Comparison of ENCODE assay signal across 8 cellular contexts in the genomic region with DNA sequence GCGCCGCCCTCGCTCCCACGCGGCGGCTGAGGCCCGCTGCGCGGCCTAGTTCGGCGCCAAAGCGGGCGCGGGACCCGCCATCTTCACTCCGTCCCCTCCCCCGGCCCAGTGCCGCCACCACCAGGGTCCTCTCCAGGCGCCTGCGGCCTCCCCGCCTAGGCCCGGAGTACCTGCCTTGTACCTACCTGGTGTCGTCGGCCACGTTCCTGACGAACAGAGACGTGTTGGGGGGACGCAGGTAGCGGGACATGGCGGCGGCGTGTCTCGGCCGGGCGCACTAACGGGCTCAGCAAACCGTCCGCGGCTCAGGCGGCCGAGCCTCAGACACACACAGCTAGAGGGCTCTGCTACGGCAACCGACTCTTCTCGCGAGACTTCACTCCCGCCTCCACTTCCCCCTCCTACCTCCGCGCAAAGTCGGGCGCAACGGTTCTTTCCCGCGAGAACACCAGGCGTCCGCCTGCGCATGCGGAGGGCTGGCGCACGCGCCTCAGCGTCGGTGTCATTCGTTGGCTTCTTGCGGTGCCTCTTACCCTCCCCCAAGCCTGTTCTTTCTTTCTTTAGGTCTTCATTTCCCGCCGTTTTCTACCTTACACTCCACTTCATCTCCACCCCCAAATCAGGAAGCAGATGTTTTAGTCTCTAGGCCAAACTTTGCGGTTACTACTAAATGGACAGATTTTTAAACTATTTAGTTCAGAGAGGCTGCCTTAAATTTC. TPM values are rescaled to one million over a fixed set of nuclear protein-coding genes. Genes with fewer than 3 reads are reported as not detected.
DNase-seq lines count a peak whose midpoint lies in the region; ATAC-seq, FAIRE-seq and TF ChIP-seq lines count a peak whose summit lies in the region.

A gene (minus strand): TSS at position 322 of the 719 bp plus-strand sequence. CDS start 72 bp downstream, at position 250.

- TF ChIP-seq EP300 in H1 (IDR thresholded peaks at IDR 0.05; ENCODE audit: borderline replicate concordance in 1 of 2, low read depth in 2 of 2, low read length in 2 of 2), result no peak

- H3K14ac ChIP-seq in H1 (ENCODE audit: insufficient read length) (no peak within 1 kb of the TSS), mesenchymal stem cell (ENCODE audit: low read length in 2 of 2) (peak within 1 kb of the TSS in 1 of 2 experiments; percentile 100)

- TF ChIP-seq POLR2A in H1 (IDR thresholded peaks at IDR 0.05; ENCODE audit: control extremely low read depth in 1 of 2, low read depth in 2 of 2, low read length in 2 of 2), result peak; percentile 98 to 99

- peak within 1 kb of the TSS; percentile 67; the same call in 1 of the 2 replicates for H2BK20ac ChIP-seq in H1 (ENCODE audit: low read length)

- H3K4me3 ChIP-seq in H1 (ENCODE audit: extremely low read depth in 1 of 4, insufficient read depth in 2 of 4, low read depth in 3 of 4, low read length in 4 of 4) (peak within 1 kb of the TSS; percentile 68 to 95 (median 90)), mesenchymal stem cell (ENCODE audit: insufficient read depth in 1 of 2, low read depth in 1 of 2, low read length in 2 of 2) (peak within 1 kb of the TSS; percentile 89 to 99)

- H2BK120ac ChIP-seq in H1 (replicated peaks; ENCODE audit: low read depth, low read length) (peak within 1 kb of the TSS; percentile 60), mesenchymal stem cell (ENCODE audit: low read depth, low read length) (peak within 1 kb of the TSS; percentile 39)

- no peak within 1 kb of the TSS for H2AFZ ChIP-seq in H1 (ENCODE audit: low read length)
- peak within 1 kb of the TSS; percentile 83 for H2AFZ ChIP-seq in mesenchymal stem cell (ENCODE audit: low read depth, low read length)

- CTCF ChIA-PET in H1 (lab: Charles Lee; ENCODE audit: partially characterized antibody), result interaction anchor here (0.6 to 1.6 kb wide), 5 partner anchors 24 to 1377 kb away, joined by 3 to 7 read pairs (median 4); no protein-coding TSS in a partner anchor

- H2AK5ac ChIP-seq in H1 (ENCODE audit: low read depth, low read length) (peak within 1 kb of the TSS; percentile 100), mesenchymal stem cell (ENCODE audit: low read length, severe bottlenecking) (peak within 1 kb of the TSS; percentile 91)

- H3K27ac ChIP-seq in H1 (ENCODE audit: low read depth, low read length) (peak within 1 kb of the TSS; percentile 99), mesenchymal stem cell (ENCODE audit: low read length, poor library complexity, severe bottlenecking) (peak within 1 kb of the TSS; percentile 92)

- H3K79me2 ChIP-seq in H1 (ENCODE audit: control insufficient read depth in 1 of 2, insufficient read depth in 2 of 2, low read length in 2 of 2), result peaks cover 48 to 49% of the 10 kb centered on the region in 2 experiments

- DNase-seq in Caki2 (ENCODE audit: low read depth) (peak; percentile 99), HUDEP-2 (lab: John Stamatoyannopoulos, UW; ENCODE audit: unreplicated experiment in 76 of 76) (peak in 75 of 76 experiments; percentile 38 to 99 (median 96)), NOMO-1 treated with dmso at 0.1 percent for 144 hours (lab: John Stamatoyannopoulos, UW; ENCODE audit: unreplicated experiment) (peak; percentile 99), H1 (ENCODE audit: low read depth in 1 of 2, low spot score in 2 of 2) (peak; percentile 93 to 99), mesenchymal stem cell (peak; percentile 99)
- peak; percentile 90 to 95 (median 93) for DNase-seq in activated CD8-positive, alpha-beta memory T cell treated with anti-CD3 and anti-CD28 coated beads for 48 hours (ENCODE audit: low read depth in 2 of 3, low spot score in 2 of 3)
- DNase-seq in stimulated activated CD8-positive, alpha-beta memory T cell treated with anti-CD3 and anti-CD28 coated beads, Interleukin-12 subunit alpha, Interleukin-12 subunit beta, amount 100 ng/mL, for 4 hours (ENCODE audit: low read depth), result peak; percentile 97

- FAIRE-seq in H1 (lab: Jason Lieb, UNC), result peak; percentile 50

- POLR2A ChIA-PET in H1 (lab: Charles Lee; ENCODE audit: partially characterized antibody), result interaction anchor here (0.7 to 12.7 kb wide), 33 partner anchors 8 to 237 kb away, joined by 3 to 267 read pairs (median 4); a partner anchor contains a TSS

- H3K56ac ChIP-seq in H1 (replicated peaks; ENCODE audit: insufficient read length, low read depth, low read length), result peak within 1 kb of the TSS; percentile 98

- H2BK12ac ChIP-seq in H1 (ENCODE audit: low read depth, low read length) (peak within 1 kb of the TSS; percentile 100; the same call in 1 of the 2 replicates), mesenchymal stem cell (ENCODE audit: low read length in 2 of 2) (peak within 1 kb of the TSS; percentile 75 to 83)

- peaks cover 4 to 10% (median 6%) of the 10 kb centered on the region in 4 experiments for H3K4me1 ChIP-seq in H1 (replicated peaks in 1 of 4; ENCODE audit: control insufficient read depth in 3 of 4, insufficient read depth in 4 of 4, low read length in 3 of 4)
- H3K4me1 ChIP-seq in mesenchymal stem cell (ENCODE audit: control insufficient read depth, insufficient read depth, low read depth, low read length), result peaks cover 9% of the 10 kb centered on the region

- H2BK5ac ChIP-seq in H1 (ENCODE audit: low read depth, low read length) (peak within 1 kb of the TSS; percentile 99), mesenchymal stem cell (ENCODE audit: low read depth, low read length, poor library complexity, severe bottlenecking) (peak within 1 kb of the TSS; percentile 83)

- H3K4ac ChIP-seq in H1 (replicated peaks; ENCODE audit: insufficient read length, low read depth, low read length) (peak within 1 kb of the TSS; percentile 99), mesenchymal stem cell (ENCODE audit: low read depth in 1 of 2, low read length in 2 of 2) (peak within 1 kb of the TSS; percentile 98 to 100)

- WGBS in H1 (ENCODE audit: extremely low coverage in 1 of 2, insufficient coverage in 1 of 2, insufficient read length in 1 of 2, insufficient replicate concordance in 2 of 2, low coverage in 1 of 2, low lambda C conversion rate in 2 of 2, missing lambda C conversion rate in 1 of 2), 2 experiments, result 1% methylated on average over 43 of the region's 67 CpGs; no CpG with 5 or more reads in 1 of the 2 experiments
- WGBS in mesenchymal stem cell, result under 1% methylated on average over 61 of the region's 67 CpGs

- H4K8ac ChIP-seq in H1 (ENCODE audit: extremely low read depth, insufficient read depth, low read length), result peak within 1 kb of the TSS; percentile 100
- peak within 1 kb of the TSS; percentile 95 for H4K8ac ChIP-seq in mesenchymal stem cell (ENCODE audit: low read length)

- H3K23ac ChIP-seq in H1 (ENCODE audit: insufficient read length) (no peak within 1 kb of the TSS), mesenchymal stem cell (ENCODE audit: low read length in 2 of 2) (peak within 1 kb of the TSS in 1 of 2 experiments; percentile 98)

- H4K5ac ChIP-seq in H1 (ENCODE audit: insufficient read length, low read depth, low read length), result peak within 1 kb of the TSS; percentile 100

- H3K23me2 ChIP-seq in H1 (ENCODE audit: low read depth, low read length), result peaks cover 4% of the 10 kb centered on the region

- H3K27me3 ChIP-seq in H1 (replicated peaks in 1 of 4; ENCODE audit: control insufficient read depth in 3 of 4, extremely low read depth in 1 of 4, insufficient read depth in 3 of 4, low read length in 3 of 4), result no peaks in the 10 kb centered on the region
- no peaks in the 10 kb centered on the region for H3K27me3 ChIP-seq in mesenchymal stem cell (ENCODE audit: control insufficient read depth in 1 of 2, insufficient read depth in 1 of 2, low read length in 2 of 2)

- H3K9me3 ChIP-seq in H1 (ENCODE audit: insufficient read depth in 2 of 2, low read depth in 1 of 2, low read length in 1 of 2), result no peaks in the 10 kb centered on the region
- H3K9me3 ChIP-seq in mesenchymal stem cell (ENCODE audit: control insufficient read depth, low read length), result no peaks in the 10 kb centered on the region

- in situ Hi-C loops in Caki2 (cut with HindIII; ENCODE audit: low pct_unique_long_range_greater_than_20kb, low sequenced_read_pairs), result no loop called here

- H4K91ac ChIP-seq in H1 (replicated peaks; ENCODE audit: insufficient read length, low read length) (peak within 1 kb of the TSS; percentile 100), mesenchymal stem cell (ENCODE audit: low read length) (peak within 1 kb of the TSS; percentile 99)

- H4K20me1 ChIP-seq in H1 (replicated peaks in 1 of 2; ENCODE audit: control insufficient read depth in 1 of 2, insufficient read depth in 2 of 2, low read length in 2 of 2), result peaks cover 18 to 20% of the 10 kb centered on the region in 2 experiments

- H3K4me2 ChIP-seq in H1 (ENCODE audit: insufficient read depth in 1 of 2, low read depth in 2 of 2, low read length in 2 of 2) (peak within 1 kb of the TSS; percentile 72 to 77), mesenchymal stem cell (ENCODE audit: low read length, poor library complexity, severe bottlenecking) (peak within 1 kb of the TSS; percentile 58)

- peak; percentile 92 for ATAC-seq in GM21381 (IDR thresholded peaks at IDR 0.05; ENCODE audit: unreplicated experiment)

- TF ChIP-seq RAD21 in H1 (IDR thresholded peaks at IDR 0.05 in 1 of 2, conservative IDR thresholded peaks at IDR 0.05 in 1 of 2; ENCODE audit: low read depth in 2 of 2, low read length in 2 of 2), result no peak

- H3K18ac ChIP-seq in H1 (ENCODE audit: extremely low read depth, low read length), result peak within 1 kb of the TSS; percentile 100
- peak within 1 kb of the TSS; percentile 100 for H3K18ac ChIP-seq in mesenchymal stem cell (ENCODE audit: low read depth in 1 of 2, low read length in 2 of 2)

- H3K79me1 ChIP-seq in H1 (ENCODE audit: low read depth, low read length) (no peaks in the 10 kb centered on the region), mesenchymal stem cell (replicated peaks; ENCODE audit: low read length, poor library complexity, severe bottlenecking) (no peaks in the 10 kb centered on the region)

- H3K9ac ChIP-seq in H1 (replicated peaks in 1 of 4; ENCODE audit: extremely low read depth in 1 of 4, low read depth in 3 of 4, low read length in 3 of 4), result peak within 1 kb of the TSS; percentile 99 to 100 (median 100)
- H3K9ac ChIP-seq in mesenchymal stem cell (ENCODE audit: low read length), result peak within 1 kb of the TSS; percentile 99

- H2BK15ac ChIP-seq in H1 (ENCODE audit: low read length) (peak within 1 kb of the TSS; percentile 88), mesenchymal stem cell (ENCODE audit: low read depth, poor library complexity, severe bottlenecking) (peak within 1 kb of the TSS; percentile 84)

- peak in 1 of 3 experiments; percentile 28; a peak in 2 of 4 replicates for TF ChIP-seq CTCF in H1 (IDR thresholded peaks at IDR 0.05; ENCODE audit: control extremely low read depth in 1 of 3, insufficient read depth in 1 of 3, low read depth in 1 of 3, low read length in 3 of 3)

- H3K36me3 ChIP-seq in H1 (ENCODE audit: control insufficient read depth in 2 of 4, insufficient read depth in 4 of 4, low read length in 3 of 4) (peaks cover 0 to 38% (median 14%) of the 10 kb centered on the region in 4 experiments; a peak in 5 of 8 replicates), mesenchymal stem cell (ENCODE audit: control insufficient read depth in 1 of 2, insufficient read depth in 2 of 2, low read depth in 1 of 2, low read length in 2 of 2) (peaks cover 0 to 24% of the 10 kb centered on the region in 2 experiments)

RNA-seq across cellular contexts. Expression of the gene that starts here (rescaled TPM):
- total RNA-seq in Caki2 (2014; rRNA removed; shearing (Covaris generic); ENCODE audit: low replicate concordance), result 24.5 and 31.9 TPM in 2 replicates
- total RNA-seq in H1 (2021; fragmentation: NEBNext Ultra II Directional; extraction: Animal tissue kit (Norgen Biotek cat#: 25700)), result 194 TPM in 2 replicates
- polyA plus RNA-seq in H1 (2011; rRNA removed), result 155 and 164 TPM in 2 replicates
- 199 TPM for polyA plus RNA-seq in H1 (2011; cell fraction: cytosol; rRNA removed)
- polyA plus RNA-seq in H1 (2011; cell fraction: nucleus; rRNA removed), result 110 TPM
- polyA plus RNA-seq in H1 (2012, experiment 1 of 2), result 121 to 182 TPM (median 137 TPM) in 4 replicates
- 18.2 TPM for polyA plus RNA-seq in H1 (2012, experiment 2 of 2)
- 130 TPM for polyA plus RNA-seq in H1 (2013, experiment 1 of 2)
- polyA plus RNA-seq in H1 (2013, experiment 2 of 2), result 120 TPM
- polyA minus RNA-seq in H1 (2011; rRNA and poly(A)+ RNA removed), result 134 and 159 TPM in 2 replicates
- 126 TPM for polyA minus RNA-seq in H1 (2011; cell fraction: cytosol; rRNA and poly(A)+ RNA removed)
- 255 TPM for polyA minus RNA-seq in H1 (2011; cell fraction: nucleus; rRNA and poly(A)+ RNA removed)
- 56.5 TPM for polyA plus RNA-seq in mesenchymal stem cell (2013, experiment 1 of 2)
- 54.6 TPM for polyA plus RNA-seq in mesenchymal stem cell (2013, experiment 2 of 2)

Comparison
In these comparisons a context has a peak if more than half of its experiments do, and no peak if none do; other contexts are left out.
1. Peak in every context shown above with its lines: DNase-seq, ATAC-seq, H3K4me3 ChIP-seq and H3K27ac ChIP-seq.